Comparison of ENCODE assay signal across 8 cellular contexts in the genomic region with DNA sequence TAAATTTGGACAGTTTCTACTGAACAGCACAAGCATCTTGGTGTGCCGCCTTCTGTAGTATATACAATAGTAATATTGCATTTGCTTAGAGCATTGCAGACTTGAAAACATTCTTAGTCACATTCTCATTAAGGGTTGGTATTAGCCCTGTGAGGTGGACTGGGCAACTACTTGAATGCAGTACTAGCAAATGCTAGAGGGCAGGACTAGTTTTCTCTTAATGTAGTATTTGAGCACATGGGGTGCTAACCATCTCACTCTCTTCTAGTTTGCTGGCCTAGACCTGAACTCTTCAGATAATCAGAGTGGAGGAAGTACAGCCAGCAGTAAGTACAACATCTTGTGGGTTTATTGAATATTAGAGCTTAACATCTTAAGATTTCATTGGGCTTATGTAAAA. TPM values are rescaled to one million over a fixed set of nuclear protein-coding genes. Genes with fewer than 3 reads are reported as not detected.
A peak's percentile ranks its signal among the peaks of the same experiment; 100 is the strongest.
DNase-seq lines count a peak whose midpoint lies in the region; ATAC-seq and TF ChIP-seq lines count a peak whose summit lies in the region.

No MANE protein-coding gene starts in this region.

- H3K4me1 Mint-ChIP-seq in endodermal cell (peaks cover 3% of the 10 kb centered on the region), osteocyte (ENCODE audit: unreplicated experiment) (peaks cover 44% of the 10 kb centered on the region)

- H3K9ac ChIP-seq in OCI-LY3 (ENCODE audit: low read length) (no peak overlapping the region), endodermal cell (ENCODE audit: extremely low read depth, low read length, poor library complexity, severe bottlenecking) (peak overlapping the region; percentile 99)

- TF ChIP-seq CTCF in OCI-LY3 (IDR thresholded peaks at IDR 0.05; ENCODE audit: low read depth, low read length): no peak
- TF ChIP-seq CTCF in endodermal cell (conservative IDR thresholded peaks at IDR 0.05): no peak
- TF ChIP-seq CTCF in osteocyte (IDR thresholded peaks at IDR 0.05): no peak

- peaks cover 88% of the 10 kb centered on the region for H3K79me2 ChIP-seq in OCI-LY3 (ENCODE audit: low read length)

- H3K9me3 ChIP-seq in OCI-LY3 (ENCODE audit: insufficient read depth, low read length) (no peaks in the 10 kb centered on the region), endodermal cell (ENCODE audit: control insufficient read depth, low read length) (no peaks in the 10 kb centered on the region)

- H3K4me3 ChIP-seq in OCI-LY3 (ENCODE audit: low read length) (peak overlapping the region; percentile 99), endodermal cell (ENCODE audit: low read length) (peak overlapping the region; percentile 96)

- H3K4me3 Mint-ChIP-seq in endodermal cell (peak overlapping the region; percentile 95), osteocyte (ENCODE audit: unreplicated experiment) (peak overlapping the region; percentile 82)

- WGBS in endodermal cell (ENCODE audit: insufficient coverage in 1 of 2, insufficient read length in 1 of 2), 2 experiments: no CpG with 5 or more reads among the region's 1 CpG

- no peaks in the 10 kb centered on the region for H3K27me3 ChIP-seq in OCI-LY3 (ENCODE audit: low read depth, low read length)
- no peaks in the 10 kb centered on the region for H3K27me3 ChIP-seq in endodermal cell (ENCODE audit: control insufficient read depth, insufficient read depth, low read length, poor library complexity, severe bottlenecking)

- H2AFZ ChIP-seq in OCI-LY3 (ENCODE audit: low read depth, low read length): no peak overlapping the region

- peaks cover 23% of the 10 kb centered on the region for H3K4me1 ChIP-seq in OCI-LY3 (ENCODE audit: low read length)
- no peaks in the 10 kb centered on the region for H3K4me1 ChIP-seq in endodermal cell (ENCODE audit: control insufficient read depth, insufficient read depth, low read length)

- H4K20me1 ChIP-seq in OCI-LY3 (ENCODE audit: insufficient read depth, low read length): peaks cover 72% of the 10 kb centered on the region

- H3K36me3 Mint-ChIP-seq in endodermal cell (ENCODE audit: low read depth) (peaks cover 50% of the 10 kb centered on the region), osteocyte (ENCODE audit: unreplicated experiment) (peaks cover 11% of the 10 kb centered on the region)

- H3K4me2 ChIP-seq in OCI-LY3 (ENCODE audit: low read length): peak overlapping the region; percentile 98

- DNase-seq in ELR (ENCODE audit: low read depth): peak; percentile 18
- no peak for DNase-seq in endodermal cell
- DNase-seq in osteocyte (ENCODE audit: extremely low spot score, unreplicated experiment): no peak
- no peak for DNase-seq in pons (ENCODE audit: low spot score)
- DNase-seq in germinal center (ENCODE audit: low spot score): no peak

- peaks cover 54% of the 10 kb centered on the region for H3K36me3 ChIP-seq in OCI-LY3 (replicated peaks; ENCODE audit: low read depth, low read length)
- peaks cover 53% of the 10 kb centered on the region for H3K36me3 ChIP-seq in endodermal cell (ENCODE audit: control insufficient read depth, insufficient read depth, low read length)

- H3K27me3 Mint-ChIP-seq in endodermal cell (ENCODE audit: insufficient read depth) (no peaks in the 10 kb centered on the region), osteocyte (ENCODE audit: unreplicated experiment) (no peaks in the 10 kb centered on the region)

- no peak for ATAC-seq in GM21786 (IDR thresholded peaks at IDR 0.05; ENCODE audit: unreplicated experiment)
- ATAC-seq in GM21367 (IDR thresholded peaks at IDR 0.05; ENCODE audit: unreplicated experiment): no peak

- H3K9me3 Mint-ChIP-seq in endodermal cell (peaks cover 28% of the 10 kb centered on the region), osteocyte (ENCODE audit: unreplicated experiment) (peaks cover 4% of the 10 kb centered on the region)

- H3K27ac Mint-ChIP-seq in endodermal cell: no peak overlapping the region
- H3K27ac Mint-ChIP-seq in osteocyte (ENCODE audit: unreplicated experiment): no peak overlapping the region

- H3K27ac ChIP-seq in OCI-LY3 (ENCODE audit: low read length): no peak overlapping the region
- H3K27ac ChIP-seq in endodermal cell (ENCODE audit: low read depth, low read length): no peak overlapping the region

RNA-seq across cellular contexts. Expression of a gene that starts 3.2 kb away (rescaled TPM):
- 100 to 1,000 TPM; 218 to 274 TPM for total RNA-seq in endodermal cell
- 150 TPM for polyA plus RNA-seq in endodermal cell (2013, experiment 1 of 2)
- 144 TPM for polyA plus RNA-seq in endodermal cell (2013, experiment 2 of 2)
- total RNA-seq in osteocyte: 212 and 215 TPM in 2 replicates
